35 cellular contexts compared by ENCODE assay signal in the genomic region with DNA sequence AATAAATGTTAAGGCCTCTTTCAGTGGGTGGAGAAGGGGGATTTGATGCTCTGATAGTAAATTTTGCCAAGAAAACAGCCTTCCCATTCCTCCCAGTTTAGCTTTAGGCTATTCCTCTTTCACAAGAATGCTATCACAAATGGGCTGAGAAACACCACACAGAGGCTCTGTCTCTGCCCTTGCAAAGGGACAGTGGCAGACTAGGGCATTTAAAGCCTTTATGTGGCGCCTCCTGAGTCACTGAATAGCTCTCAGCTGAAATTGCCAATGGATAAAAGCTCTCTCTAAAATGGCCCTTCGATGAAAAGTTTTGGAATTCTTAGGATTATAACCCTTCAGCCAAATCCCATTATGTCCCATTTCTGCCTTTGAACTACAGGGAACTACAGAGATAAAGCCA.
"Had no signal": no experiment of that assay in that cellular context is flagged by ENCODE, and none has a peak within 500 bp of the region (broad histone marks: within the 10 kb centered on the region; RNA-seq: fewer than 3 reads in every experiment).

No MANE protein-coding gene starts in this region.

- H3K27me3 Mint-ChIP-seq: activated B cell treated with CpG ODN at 0.5 μM for 24 hours; activated CD4-positive, alpha-beta T cell treated with anti-CD3 and anti-CD28 coated beads, Interleukin-2, amount 10 ng/mL, durations not matched to agents 24 days and 14 days had no signal

- H3K4me1 Mint-ChIP-seq: activated B cell treated with CpG ODN at 0.5 μM for 24 hours; activated CD4-positive, alpha-beta T cell treated with anti-CD3 and anti-CD28 coated beads, Interleukin-2, amount 10 ng/mL, durations not matched to agents 24 days and 14 days; activated naive CD8-positive, alpha-beta T cell treated with anti-CD3 and anti-CD28 coated beads for 36 hours; activated T-helper 17 cell treated with anti-CD3 and anti-CD28 coated beads, Interleukin-2, amount 50 U/mL, for 72 hours had no signal

- DNase-seq: activated B cell treated with CpG ODN at 0.5 μM for 24 hours; activated CD4-positive, alpha-beta memory T cell treated with anti-CD3 and anti-CD28 coated beads for 36 hours; activated CD4-positive, alpha-beta T cell treated with anti-CD3 and anti-CD28 coated beads for 4 hours; activated CD4-positive, alpha-beta T cell treated with anti-CD3 and anti-CD28 coated beads, Interleukin-2, amount 10 ng/mL, durations not matched to agents 24 days and 14 days; activated CD4-positive, alpha-beta T cell treated with anti-CD3 and anti-CD28 coated beads, Interleukin-2, amount 50 U/mL, for 1 hour; activated CD4-positive, alpha-beta T cell treated with anti-CD3 and anti-CD28 coated beads, Interleukin-2, amount 50 U/mL, for 4 hours; activated CD4-positive, CD25-positive, alpha-beta regulatory T cell treated with anti-CD3 and anti-CD28 coated beads, Interleukin-2, amount 50 U/mL, for 72 hours; activated CD8-positive, alpha-beta memory T cell treated with anti-CD3 and anti-CD28 coated beads, Interleukin-2, amount 50 U/mL, for 4 hours; activated CD8-positive, alpha-beta T cell treated with anti-CD3 and anti-CD28 coated beads for 36 hours; activated effector memory CD4-positive, alpha-beta T cell treated with anti-CD3 and anti-CD28 coated beads, Interleukin-2, amount 50 U/mL, for 16 hours; activated gamma-delta T cell treated with Interleukin-2 at 50 U/mL for 16 hours; activated naive CD4-positive, alpha-beta T cell; activated naive CD4-positive, alpha-beta T cell treated with anti-CD3 and anti-CD28 coated beads for 36 hours; activated naive CD4-positive, alpha-beta T cell treated with anti-CD3 and anti-CD28 coated beads, Interleukin-2, amount 50 U/mL, for 16 hours; activated naive CD8-positive, alpha-beta T cell treated with anti-CD3 and anti-CD28 coated beads for 36 hours; activated T-cell treated with anti-CD3 and anti-CD28 coated beads for 4 hours; activated T-cell treated with anti-CD3 and anti-CD28 coated beads, Interleukin-2, amount 50 U/mL, for 1 hour; activated T-cell treated with anti-CD3 and anti-CD28 coated beads, Interleukin-2, amount 50 U/mL, for 4 hours; activated T-cell treated with anti-CD3 and anti-CD28 coated beads, Interleukin-2, amount 50 U/mL, for 72 hours; adrenal gland; amniotic stem cell; aorta; body of pancreas; brain microvascular endothelial cell; central memory CD4-positive, alpha-beta T cell; T-helper 1 cell; T-helper 2 cell; T-helper 9 cell had no signal

- H3K4me1 ChIP-seq: adrenal gland, body of pancreas, breast epithelium had no signal

- H3K9me3 Mint-ChIP-seq: activated CD4-positive, alpha-beta T cell treated with anti-CD3 and anti-CD28 coated beads, Interleukin-2, amount 10 ng/mL, durations not matched to agents 24 days and 14 days; T-helper 1 cell treated with Interleukin-12 subunit alpha and Interleukin-12 subunit beta and Interleukin-4 antibody, amounts not matched to agents 30 μg/mL and 1 μg/mL, for 36 hours; T-helper 2 cell treated with Interferon-gamma antibody and Interleukin-4, amounts not matched to agents 5 μg/mL and 100 μg/mL, for 36 hours had no signal

- H3K9me3 ChIP-seq: adrenal gland, body of pancreas had no signal

- H3K36me3 Mint-ChIP-seq: activated CD4-positive, alpha-beta memory T cell treated with anti-CD3 and anti-CD28 coated beads for 36 hours; activated naive CD4-positive, alpha-beta T cell treated with anti-CD3 and anti-CD28 coated beads, Interleukin-2, amount 50 U/mL, for 72 hours; activated naive CD8-positive, alpha-beta T cell treated with anti-CD3 and anti-CD28 coated beads for 36 hours had no signal

- H3K4me3 Mint-ChIP-seq: activated B cell treated with CpG ODN at 0.5 μM for 24 hours; activated CD4-positive, alpha-beta memory T cell treated with anti-CD3 and anti-CD28 coated beads for 36 hours; activated CD4-positive, alpha-beta T cell treated with anti-CD3 and anti-CD28 coated beads, Interleukin-2, amount 10 ng/mL, durations not matched to agents 24 days and 14 days; activated CD8-positive, alpha-beta T cell treated with anti-CD3 and anti-CD28 coated beads for 36 hours; activated naive CD4-positive, alpha-beta T cell treated with anti-CD3 and anti-CD28 coated beads for 36 hours; activated naive CD8-positive, alpha-beta T cell treated with anti-CD3 and anti-CD28 coated beads for 36 hours; activated T-cell treated with anti-CD3 and anti-CD28 coated beads, Interleukin-2, amount 50 U/mL, for 4 hours; activated T-cell treated with anti-CD3 and anti-CD28 coated beads, Interleukin-2, amount 50 U/mL, for 72 hours; activated T-helper 1 cell treated with anti-CD3 and anti-CD28 coated beads, Interleukin-12 subunit alpha, Interleukin-12 subunit beta, Interleukin-2, Interleukin-4 antibody, amounts not matched to agents 30 ng/mL and 10 ng/mL and 1 ng/mL, durations not matched to agents 14 hours and 24 hours and 36 hours; activated T-helper 17 cell treated with anti-CD3 and anti-CD28 coated beads, Interleukin-2, amount 50 U/mL, for 72 hours; T-helper 1 cell treated with Interleukin-12 subunit alpha and Interleukin-12 subunit beta and Interleukin-4 antibody, amounts not matched to agents 30 μg/mL and 1 μg/mL, for 36 hours; T-helper 2 cell treated with Interferon-gamma antibody and Interleukin-4, amounts not matched to agents 5 μg/mL and 100 μg/mL, for 36 hours had no signal

- H3K27ac Mint-ChIP-seq: activated B cell treated with CpG ODN at 0.5 μM for 24 hours; activated CD4-positive, alpha-beta memory T cell treated with anti-CD3 and anti-CD28 coated beads for 36 hours; activated CD4-positive, alpha-beta T cell treated with anti-CD3 and anti-CD28 coated beads, Interleukin-2, amount 10 ng/mL, durations not matched to agents 24 days and 14 days; activated CD8-positive, alpha-beta T cell treated with anti-CD3 and anti-CD28 coated beads for 36 hours; activated naive CD4-positive, alpha-beta T cell treated with anti-CD3 and anti-CD28 coated beads for 36 hours; activated naive CD4-positive, alpha-beta T cell treated with anti-CD3 and anti-CD28 coated beads, Interleukin-2, amount 50 U/mL, for 72 hours; activated naive CD8-positive, alpha-beta T cell treated with anti-CD3 and anti-CD28 coated beads for 36 hours; activated T-cell treated with anti-CD3 and anti-CD28 coated beads, Interleukin-2, amount 50 U/mL, for 72 hours; activated T-helper 1 cell treated with anti-CD3 and anti-CD28 coated beads, Interleukin-12 subunit alpha, Interleukin-12 subunit beta, Interleukin-2, Interleukin-4 antibody, amounts not matched to agents 30 ng/mL and 10 ng/mL and 1 ng/mL, durations not matched to agents 14 hours and 24 hours and 36 hours; activated T-helper 17 cell treated with anti-CD3 and anti-CD28 coated beads, Interleukin-2, amount 50 U/mL, for 72 hours; T-helper 1 cell treated with Interleukin-12 subunit alpha and Interleukin-12 subunit beta and Interleukin-4 antibody, amounts not matched to agents 30 μg/mL and 1 μg/mL, for 36 hours; T-helper 2 cell treated with Interferon-gamma antibody and Interleukin-4, amounts not matched to agents 5 μg/mL and 100 μg/mL, for 36 hours had no signal

- ATAC-seq: activated CD8-positive, alpha-beta T cell treated with anti-CD3 and anti-CD28 coated beads for 36 hours; activated naive CD4-positive, alpha-beta T cell treated with anti-CD3 and anti-CD28 coated beads, Interleukin-2, amount 50 U/mL, for 72 hours; activated T-cell treated with anti-CD3 and anti-CD28 coated beads, Interleukin-2, amount 50 U/mL, for 4 hours; activated T-cell treated with anti-CD3 and anti-CD28 coated beads, Interleukin-2, amount 50 U/mL, for 72 hours; activated T-helper 17 cell treated with anti-CD3 and anti-CD28 coated beads, Interleukin-2, amount 50 U/mL, for 72 hours; body of pancreas had no signal

- H3K27me3 ChIP-seq: adrenal gland, body of pancreas, brain microvascular endothelial cell, breast epithelium had no signal

- H3K27ac ChIP-seq: adrenal gland, body of pancreas, brain microvascular endothelial cell, breast epithelium, VCaP had no signal

- H3K4me3 ChIP-seq: adrenal gland, body of pancreas, breast epithelium had no signal

- H3K36me3 ChIP-seq: adrenal gland, brain microvascular endothelial cell, breast epithelium had no signal
